Comparison of ENCODE assay signal across 1 cellular context in genomic region chr6:10449751-10450150, GRCh38.
TF ChIP-seq lines count a peak whose summit lies in the region.

No MANE protein-coding gene starts in this region.

TF ChIP-seq in HCT116, 20 proteins besides CTCF, POLR2A, EP300 and RAD21 (continued from another document):
- TF ChIP-seq ELF1 (IDR thresholded peaks at IDR 0.05; ENCODE audit: borderline replicate concordance, low read depth) (no peak), TCF7L2 (IDR thresholded peaks at IDR 0.05; ENCODE audit: borderline replicate concordance, extremely low read depth, insufficient read depth, insufficient read length) (no peak), ZFX (IDR thresholded peaks at IDR 0.05) (no peak), JUND (IDR thresholded peaks at IDR 0.05) (peak; percentile 33; the same call in 1 of the 2 replicates), CEBPB (IDR thresholded peaks at IDR 0.05; ENCODE audit: low read depth) (no peak), EZH2 (IDR thresholded peaks at IDR 0.05) (no peak), POLR2AphosphoS5 (IDR thresholded peaks at IDR 0.05; ENCODE audit: low read depth, low read length) (no peak), REST (IDR thresholded peaks at IDR 0.05; ENCODE audit: low read depth) (no peak)
